ENCODE assay signal across 8 cellular contexts in genomic region chr9:36470891-36471290, GRCh38.
DNase-seq lines count a peak whose midpoint lies in the region; ATAC-seq and TF ChIP-seq lines count a peak whose summit lies in the region.

No MANE protein-coding gene starts in this region.

- H3K36me3 ChIP-seq in KOPT-K1 (ENCODE audit: insufficient read depth, low read length) (no peaks in the 10 kb centered on the region), upper lobe of right lung (no peaks in the 10 kb centered on the region)

- H3K4me3 Mint-ChIP-seq in activated CD8-positive, alpha-beta T cell treated with anti-CD3 and anti-CD28 coated beads, Interleukin-2, amount 10 ng/mL, durations not matched to agents 7 days and 5 days, result peak overlapping the region; percentile 79
- H3K4me3 Mint-ChIP-seq in nephron progenitor cell, result no peak overlapping the region

- POLR2A ChIA-PET in activated CD8-positive, alpha-beta T cell treated with anti-CD3 and anti-CD28 coated beads, Interleukin-2, amount 10 ng/mL, durations not matched to agents 7 days and 5 days (lab: Charles Lee), result interaction anchor here (0.6 to 3.4 kb wide), 3 partner anchors 13 to 106 kb away, joined by 3 to 44 read pairs (median 3); no protein-coding TSS in a partner anchor

- H3K4me1 Mint-ChIP-seq in activated CD8-positive, alpha-beta T cell treated with anti-CD3 and anti-CD28 coated beads, Interleukin-2, amount 10 ng/mL, durations not matched to agents 7 days and 5 days (ENCODE audit: low read depth), result peaks cover 35% of the 10 kb centered on the region
- peaks cover 12% of the 10 kb centered on the region for H3K4me1 Mint-ChIP-seq in nephron progenitor cell

- intact Hi-C loops in upper lobe of right lung (cut with DNase I), result no loop called here

- H3K9me3 Mint-ChIP-seq in activated CD8-positive, alpha-beta T cell treated with anti-CD3 and anti-CD28 coated beads, Interleukin-2, amount 10 ng/mL, durations not matched to agents 7 days and 5 days (ENCODE audit: insufficient read depth), result no peaks in the 10 kb centered on the region
- H3K9me3 Mint-ChIP-seq in nephron progenitor cell, result no peaks in the 10 kb centered on the region

- ATAC-seq in GM21367 (IDR thresholded peaks at IDR 0.05; ENCODE audit: unreplicated experiment) (peak; percentile 85), upper lobe of right lung (peak; percentile 98)
- ATAC-seq in activated CD8-positive, alpha-beta T cell treated with anti-CD3 and anti-CD28 coated beads, Interleukin-2, amount 10 ng/mL, durations not matched to agents 7 days and 5 days, result peak; percentile 98

- H3K4me3 ChIP-seq in epithelial cell of esophagus (ENCODE audit: low read length) (peak overlapping the region; percentile 0), upper lobe of right lung (peak overlapping the region; percentile 50)

- TF ChIP-seq CTCF in epithelial cell of esophagus (IDR thresholded peaks at IDR 0.05; ENCODE audit: insufficient read depth, low read depth, low read length, missing control alignments), result no peak
- TF ChIP-seq CTCF in nephron progenitor cell (IDR thresholded peaks at IDR 0.05), result no peak
- no peak for TF ChIP-seq CTCF in upper lobe of right lung (IDR thresholded peaks at IDR 0.05)

- CTCF ChIA-PET in activated CD8-positive, alpha-beta T cell treated with anti-CD3 and anti-CD28 coated beads, Interleukin-2, amount 10 ng/mL, durations not matched to agents 7 days and 5 days (lab: Charles Lee), result interaction anchor here (0.9 to 3.7 kb wide), 6 partner anchors 13 to 68 kb away, joined by 3 to 17 read pairs (median 6); no protein-coding TSS in a partner anchor

- peaks cover 9% of the 10 kb centered on the region for H3K36me3 Mint-ChIP-seq in activated CD8-positive, alpha-beta T cell treated with anti-CD3 and anti-CD28 coated beads, Interleukin-2, amount 10 ng/mL, durations not matched to agents 7 days and 5 days (ENCODE audit: low read depth)
- H3K36me3 Mint-ChIP-seq in nephron progenitor cell (ENCODE audit: low read depth), result peaks cover 34% of the 10 kb centered on the region

- H3K9me3 ChIP-seq in KOPT-K1 (ENCODE audit: insufficient read depth, low read length, poor library complexity, severe bottlenecking), result no peaks in the 10 kb centered on the region
- H3K9me3 ChIP-seq in upper lobe of right lung, result no peaks in the 10 kb centered on the region

- peak overlapping the region; percentile 92 for H3K27ac Mint-ChIP-seq in activated CD8-positive, alpha-beta T cell treated with anti-CD3 and anti-CD28 coated beads, Interleukin-2, amount 10 ng/mL, durations not matched to agents 7 days and 5 days
- H3K27ac Mint-ChIP-seq in nephron progenitor cell, result peak overlapping the region; percentile 36

- DNase-seq in CD1c-positive myeloid dendritic cell (ENCODE audit: extremely low spot score), result peak; percentile 63
- DNase-seq in activated CD8-positive, alpha-beta T cell treated with anti-CD3 and anti-CD28 coated beads, Interleukin-2, amount 10 ng/mL, durations not matched to agents 7 days and 5 days, result peak; percentile 80
- peak; percentile 59 for DNase-seq in epithelial cell of esophagus (ENCODE audit: low read depth)
- DNase-seq in nephron progenitor cell, result no peak
- DNase-seq in upper lobe of right lung, result peak; percentile 80
- no peak for DNase-seq in D341Med (ENCODE audit: low spot score)

- H3K27ac ChIP-seq in KOPT-K1 (ENCODE audit: low read depth, low read length, poor library complexity, severe bottlenecking) (peak overlapping the region; percentile 69), upper lobe of right lung (peak overlapping the region; percentile 90)

- H3K4me1 ChIP-seq in upper lobe of right lung, result peaks cover 23% of the 10 kb centered on the region

- H3K27me3 Mint-ChIP-seq in activated CD8-positive, alpha-beta T cell treated with anti-CD3 and anti-CD28 coated beads, Interleukin-2, amount 10 ng/mL, durations not matched to agents 7 days and 5 days (ENCODE audit: low read depth), result no peaks in the 10 kb centered on the region
- H3K27me3 Mint-ChIP-seq in nephron progenitor cell (ENCODE audit: low read depth, poor library complexity), result no peaks in the 10 kb centered on the region

- no peaks in the 10 kb centered on the region for H3K27me3 ChIP-seq in upper lobe of right lung

Comparison
In these comparisons a context has a peak if more than half of its experiments do, and no peak if none do; other contexts are left out.
1. DNase-seq: peak in CD1c-positive myeloid dendritic cell (single experiment), activated CD8-positive, alpha-beta T cell treated with anti-CD3 and anti-CD28 coated beads, Interleukin-2, amount 10 ng/mL, durations not matched to agents 7 days and 5 days (single experiment), epithelial cell of esophagus (single experiment) and upper lobe of right lung (single experiment); none in nephron progenitor cell (single experiment) and D341Med (single experiment).
2. Peak in every context shown above with its lines, with median percentiles within 50 percentile points of each other: ATAC-seq.